11 cellular contexts compared by ENCODE assay signal in the genomic region with DNA sequence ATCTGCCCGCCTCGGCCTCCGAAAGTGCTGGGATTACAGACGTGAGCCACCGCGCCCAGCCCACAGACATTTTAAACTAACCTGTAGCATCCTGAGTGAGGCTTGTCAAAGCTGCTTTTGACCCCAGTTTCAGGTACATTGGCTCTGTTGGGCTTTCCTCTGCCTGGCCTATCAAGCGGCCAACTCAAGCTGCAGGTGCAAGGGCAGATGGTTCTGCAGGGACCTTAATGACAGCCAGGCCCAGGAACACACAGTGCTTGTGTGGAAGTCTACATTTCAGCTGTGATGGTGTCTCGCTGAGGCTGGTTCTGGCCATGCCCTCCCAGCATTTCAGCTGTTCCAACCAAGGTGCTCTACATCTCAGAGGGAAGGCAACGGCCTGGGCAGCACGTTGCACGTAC. TPM values are rescaled to one million over a fixed set of nuclear protein-coding genes. Genes with fewer than 3 reads are reported as not detected.
DNase-seq lines count a peak whose midpoint lies in the region; ATAC-seq and FAIRE-seq lines count a peak whose summit lies in the region.
"Had no signal": no experiment of that assay in that cellular context is flagged by ENCODE, and none has a peak within 500 bp of the region (broad histone marks: within the 10 kb centered on the region; RNA-seq: fewer than 3 reads in every experiment).

No MANE protein-coding gene starts in this region.

- no peak overlapping the region for H3K4me3 ChIP-seq in small intestine (ENCODE audit: low read depth in 1 of 2, low read length in 2 of 2)

- H3K27me3 ChIP-seq in small intestine (ENCODE audit: control insufficient read depth in 2 of 2, insufficient read depth in 2 of 2, low read length in 2 of 2): no peaks in the 10 kb centered on the region

- H3K27ac ChIP-seq in small intestine (ENCODE audit: low read depth in 1 of 2, low read length in 1 of 2): peak overlapping the region; percentile 37 to 91

- no peaks in the 10 kb centered on the region for H3K9me3 ChIP-seq in small intestine (ENCODE audit: control insufficient read depth, low read depth)

- DNase-seq in GM19239 (ENCODE audit: insufficient read length, low spot score) (no peak), NCI-H146 (lab: John Stamatoyannopoulos, UW) (peak; percentile 95), small intestine (no peak), NCI-H774 (lab: John Stamatoyannopoulos, UW) (no peak), Ammon's horn (ENCODE audit: low spot score) (no peak), MV-4-11 (lab: John Stamatoyannopoulos, UW) (no peak)
- DNase-seq in activated naive CD8-positive, alpha-beta T cell treated with anti-CD3 and anti-CD28 coated beads, Interleukin-2, amount 50 U/mL, for 24 hours: no peak
- DNase-seq: DMS53, kidney glomerular epithelial cell, NCI-H1436 had no signal

- H3K4me1 ChIP-seq in small intestine (ENCODE audit: control insufficient read depth in 2 of 2, insufficient read depth in 1 of 2, low read depth in 1 of 2, low read length in 1 of 2): peaks cover 5 to 8% of the 10 kb centered on the region in 2 donors

- FAIRE-seq in GM19239 (lab: Jason Lieb, UNC): peak; percentile 33
- FAIRE-seq in small intestine (lab: Jason Lieb, UNC): no peak
- FAIRE-seq: colon had no signal

- peak overlapping the region; percentile 95 for H3K27ac Mint-ChIP-seq in activated naive CD8-positive, alpha-beta T cell treated with anti-CD3 and anti-CD28 coated beads, Interleukin-2, amount 50 U/mL, for 24 hours

- ATAC-seq in activated naive CD8-positive, alpha-beta T cell treated with anti-CD3 and anti-CD28 coated beads, Interleukin-2, amount 50 U/mL, for 24 hours: no peak

- H3K4me1 Mint-ChIP-seq in activated naive CD8-positive, alpha-beta T cell treated with anti-CD3 and anti-CD28 coated beads, Interleukin-2, amount 50 U/mL, for 24 hours: peaks cover 94% of the 10 kb centered on the region

- no peak overlapping the region for H3K4me3 Mint-ChIP-seq in activated naive CD8-positive, alpha-beta T cell treated with anti-CD3 and anti-CD28 coated beads, Interleukin-2, amount 50 U/mL, for 24 hours

- H3K36me3 Mint-ChIP-seq in activated naive CD8-positive, alpha-beta T cell treated with anti-CD3 and anti-CD28 coated beads, Interleukin-2, amount 50 U/mL, for 24 hours (ENCODE audit: low read depth): peaks cover 6% of the 10 kb centered on the region

- WGBS in small intestine, 3 donors: 78 to 97% (median 89%) methylated on average over 11 of the region's 11 CpGs

- H3K9me3 Mint-ChIP-seq in activated naive CD8-positive, alpha-beta T cell treated with anti-CD3 and anti-CD28 coated beads, Interleukin-2, amount 50 U/mL, for 24 hours: no peaks in the 10 kb centered on the region

- H3K27me3 Mint-ChIP-seq in activated naive CD8-positive, alpha-beta T cell treated with anti-CD3 and anti-CD28 coated beads, Interleukin-2, amount 50 U/mL, for 24 hours: no peaks in the 10 kb centered on the region

- H3K36me3 ChIP-seq in small intestine (ENCODE audit: control insufficient read depth in 2 of 2, insufficient read depth in 2 of 2, low read length in 2 of 2): no peaks in the 10 kb centered on the region

RNA-seq across cellular contexts. Expression of a gene that starts 18.4 kb away (rescaled TPM):
- 1 to 10 TPM; 1.6 to 6.1 (median 2.2) TPM for polyA plus RNA-seq in small intestine
